9 cellular contexts compared by ENCODE assay signal in genomic region chr1:232457607-232458006, GRCh38.
A peak's percentile ranks its signal among the peaks of the same experiment; 100 is the strongest.
DNase-seq lines count a peak whose midpoint lies in the region; ATAC-seq and TF ChIP-seq lines count a peak whose summit lies in the region.
"Had no signal": no experiment of that assay in that cellular context is flagged by ENCODE, and none has a peak within 500 bp of the region (broad histone marks: within the 10 kb centered on the region; RNA-seq: fewer than 3 reads in every experiment).

No MANE protein-coding gene starts in this region.

- H3K4me1 ChIP-seq in sigmoid colon: peaks cover 0 to 19% (median 7%) of the 10 kb centered on the region in 4 donors
- H3K4me1 ChIP-seq: Peyer's patch had no signal

- TF ChIP-seq CTCF in natural killer cell (IDR thresholded peaks at IDR 0.05) (no peak), sigmoid colon (IDR thresholded peaks at IDR 0.05) (no peak)

- H3K27ac ChIP-seq in sigmoid colon: no peak overlapping the region
- H3K27ac ChIP-seq: Peyer's patch had no signal

- H3K36me3 Mint-ChIP-seq in natural killer cell: no peaks in the 10 kb centered on the region

- peaks cover 3 to 11% of the 10 kb centered on the region in 2 donors for H3K27me3 Mint-ChIP-seq in natural killer cell (ENCODE audit: low read depth in 2 of 2)

- intact Hi-C loops in natural killer cell (cut with micrococcal nuclease): loop anchor here (2.0 kb wide), 1 partner anchor 71 kb away; no protein-coding TSS in a partner anchor
- intact Hi-C loops in sigmoid colon (cut with DNase I): no loop called here

- H3K27me3 ChIP-seq in sigmoid colon: no peaks in the 10 kb centered on the region
- H3K27me3 ChIP-seq: Peyer's patch had no signal

- H3K27ac Mint-ChIP-seq in natural killer cell: peak overlapping the region in 1 of 2 donors; percentile 50

- no peak overlapping the region for H3K4me3 ChIP-seq in sigmoid colon
- H3K4me3 ChIP-seq: Peyer's patch had no signal

- 81 to 82% methylated on average over 3 of the region's 3 CpGs for WGBS in sigmoid colon, 2 donors

- peak overlapping the region; percentile 37 for H3K4me3 Mint-ChIP-seq in natural killer cell

- peaks cover 23 to 27% of the 10 kb centered on the region in 2 donors for H3K4me1 Mint-ChIP-seq in natural killer cell

- peak; percentile 88 for ATAC-seq in GM21737 (IDR thresholded peaks at IDR 0.05; ENCODE audit: unreplicated experiment)
- ATAC-seq in HG03565 (IDR thresholded peaks at IDR 0.05; ENCODE audit: unreplicated experiment): peak; percentile 88
- ATAC-seq in natural killer cell: peak; percentile 88 to 94 (median 89)

- H3K9me3 ChIP-seq in sigmoid colon: no peaks in the 10 kb centered on the region
- H3K9me3 ChIP-seq: Peyer's patch had no signal

- no peaks in the 10 kb centered on the region for H3K9me3 Mint-ChIP-seq in natural killer cell

- no peak for TF ChIP-seq EP300 in sigmoid colon (IDR thresholded peaks at IDR 0.05)

- peaks cover 0 to 13% (median 0%) of the 10 kb centered on the region in 4 donors for H3K36me3 ChIP-seq in sigmoid colon
- H3K36me3 ChIP-seq: Peyer's patch had no signal

- DNase-seq in activated gamma-delta T cell treated with Interleukin-2 at 50 U/mL for 16 hours (peak; percentile 24), activated gamma-delta T cell (lab: John Stamatoyannopoulos, UW) (no peak), natural killer cell (no peak), D341Med (ENCODE audit: low spot score) (no peak), cortex of kidney (lab: John Stamatoyannopoulos, UW) (no peak), sigmoid colon (no peak)
- DNase-seq: Peyer's patch had no signal

- no peak for TF ChIP-seq POLR2A in sigmoid colon (IDR thresholded peaks at IDR 0.05)
